26 cellular contexts compared by ENCODE assay signal in genomic region chr7:18287482-18287881, GRCh38.
"Had no signal": no experiment of that assay in that cellular context is flagged by ENCODE, and none has a peak within 500 bp of the region (broad histone marks: within the 10 kb centered on the region; RNA-seq: fewer than 3 reads in every experiment).

No MANE protein-coding gene starts in this region.

- H3K4me1 ChIP-seq: colonic mucosa, foreskin keratinocyte, lower lobe of right lung, psoas muscle, right lobe of liver, testis, tibial nerve, upper lobe of right lung had no signal

- H2AFZ ChIP-seq: hepatocyte had no signal

- H3K9me3 Mint-ChIP-seq: nephron had no signal

- H3K9me3 ChIP-seq: colonic mucosa, lower lobe of right lung, psoas muscle, right lobe of liver, testis, tibial nerve, upper lobe of right lung, vagina had no signal

- H3K27me3 ChIP-seq: colonic mucosa, hepatocyte, right lobe of liver, spleen, testis, tibial nerve, upper lobe of right lung, vagina had no signal

- DNase-seq: colonic mucosa; effector CD4-positive, alpha-beta T cell; endodermal cell; erythroblast; foreskin keratinocyte; head of caudate nucleus; lower lobe of right lung; naive B cell; psoas muscle; retina; right lobe of liver; spleen; stimulated activated CD4-positive, alpha-beta T cell treated with anti-CD3 and anti-CD28 coated beads, Interleukin-15, amount 100 ng/mL, for 24 hours; stimulated activated CD4-positive, alpha-beta T cell treated with anti-CD3 and anti-CD28 coated beads, Interleukin-1b, Interleukin-23, amount 100 ng/mL, for 48 hours; stimulated activated CD4-positive, alpha-beta T cell treated with anti-CD3 and anti-CD28 coated beads, Interleukin-4, amount 100 ng/mL, for 24 hours; testis; upper lobe of right lung had no signal

- H3K27ac ChIP-seq: colonic mucosa, foreskin keratinocyte, hepatocyte, lower lobe of right lung, psoas muscle, right lobe of liver, spleen, testis, tibial nerve, upper lobe of right lung, vagina had no signal

- FAIRE-seq: endothelial cell of umbilical vein had no signal

- H3K36me3 ChIP-seq: colonic mucosa, lower lobe of right lung, right lobe of liver, spleen, tibial nerve, upper lobe of right lung, vagina had no signal

- H3K4me2 ChIP-seq: hepatocyte had no signal

- H3K4me3 ChIP-seq: colonic mucosa, hepatocyte, lower lobe of right lung, psoas muscle, right lobe of liver, spleen, testis, tibial nerve, upper lobe of right lung, vagina had no signal

- H3K27ac Mint-ChIP-seq: endodermal cell; memory B cell; nephron; stimulated activated naive CD8-positive, alpha-beta T cell treated with anti-CD3 and anti-CD28 coated beads, Interleukin-15, Interleukin-2, amounts not matched to agents 100 ng/mL and 50 ng/mL, for 24 hours had no signal

- H3K79me2 ChIP-seq: hepatocyte had no signal

- ATAC-seq: foreskin keratinocyte; left lobe of liver; lower lobe of right lung; psoas muscle; right lobe of liver; stimulated activated memory B cell treated with anti-CD40 and anti-IgM and Interleukin-4, amounts not matched to agents 10 μg/mL and 1 μg/mL and 100 μg/mL, for 72 hours; upper lobe of right lung had no signal

- H3K4me3 Mint-ChIP-seq: endodermal cell; memory B cell; nephron; stimulated activated memory B cell treated with anti-CD40 and anti-IgM and Interleukin-4, amounts not matched to agents 10 μg/mL and 1 μg/mL and 100 μg/mL, for 72 hours; stimulated activated naive CD8-positive, alpha-beta T cell treated with anti-CD3 and anti-CD28 coated beads, Interleukin-15, Interleukin-2, amounts not matched to agents 100 ng/mL and 50 ng/mL, for 24 hours had no signal

- H3K27me3 Mint-ChIP-seq: memory B cell; naive B cell; stimulated activated memory B cell treated with anti-CD40 and anti-IgM and Interleukin-4, amounts not matched to agents 10 μg/mL and 1 μg/mL and 100 μg/mL, for 72 hours had no signal
